ENCODE assay signal across 1 cellular context in genomic region chr1:24567792-24568388, GRCh38.
TF ChIP-seq lines count a peak whose summit lies in the region.

No MANE protein-coding gene starts in this region.

TF ChIP-seq in HepG2, 621 proteins besides CTCF, POLR2A, EP300 and RAD21 (continued from another document and continues in another):
- TF ChIP-seq REST (IDR thresholded peaks at IDR 0.05; ENCODE audit: borderline replicate concordance in 1 of 2, low read depth in 1 of 2, low read length in 2 of 2) (peak in 1 of 2 experiments; percentile 68; a peak in 1 of 4 replicates), SMAD9 (CRISPR knock-in tag; IDR thresholded peaks at IDR 0.05) (no peak), FOXK1 (CRISPR knock-in tag; IDR thresholded peaks at IDR 0.05; ENCODE audit: borderline replicate concordance, low read depth) (peak; percentile 79), CHD4 (IDR thresholded peaks at IDR 0.05; ENCODE audit: borderline replicate concordance, low read length) (0 out of 2 replicates have a peak, but pooled peaks have one; percentile 12), POLR2AphosphoS5 (IDR thresholded peaks at IDR 0.05; ENCODE audit: low read depth, low read length) (no peak; the same call in 1 of the 2 replicates), TFAP4 (IDR thresholded peaks at IDR 0.05; ENCODE audit: borderline replicate concordance, low read depth) (peak; percentile 43; the same call in 1 of the 2 replicates), ZNF292 (CRISPR knock-in tag; IDR thresholded peaks at IDR 0.05; ENCODE audit: borderline replicate concordance, low read depth) (peak; percentile 92), PHF5A (CRISPR knock-in tag; IDR thresholded peaks at IDR 0.05; ENCODE audit: low read depth, unreplicated experiment) (no peak), ZFP41 (CRISPR knock-in tag; IDR thresholded peaks at IDR 0.05; ENCODE audit: borderline replicate concordance) (no peak), ZNF138 (CRISPR knock-in tag; IDR thresholded peaks at IDR 0.05; ENCODE audit: low read depth) (no peak), PLRG1 (conservative IDR thresholded peaks at IDR 0.05) (no peak), THAP9 (CRISPR knock-in tag; IDR thresholded peaks at IDR 0.05; ENCODE audit: borderline replicate concordance) (peak; percentile 71; the same call in 1 of the 2 replicates), RORA (CRISPR knock-in tag; IDR thresholded peaks at IDR 0.05) (no peak), GPN1 (CRISPR knock-in tag; IDR thresholded peaks at IDR 0.05; ENCODE audit: borderline replicate concordance) (no peak), CREB3 (CRISPR knock-in tag; IDR thresholded peaks at IDR 0.05) (no peak), CCAR2 (optimal IDR thresholded peaks at IDR 0.05; ENCODE audit: low read depth, low read length) (no peak), IRF9 (CRISPR knock-in tag; IDR thresholded peaks at IDR 0.05; ENCODE audit: borderline replicate concordance) (no peak), ZNF274 (CRISPR knock-in tag; IDR thresholded peaks at IDR 0.05) (peak; percentile 80; the same call in 1 of the 2 replicates), ZNF260 (CRISPR knock-in tag; IDR thresholded peaks at IDR 0.05; ENCODE audit: borderline replicate concordance, low read depth) (no peak), SPEN (CRISPR knock-in tag; IDR thresholded peaks at IDR 0.05; ENCODE audit: low read depth) (peak; percentile 54), KDM3A (CRISPR knock-in tag; IDR thresholded peaks at IDR 0.05; ENCODE audit: low read depth) (peak; percentile 63; the same call in 1 of the 2 replicates), ZNF766 (CRISPR knock-in tag; IDR thresholded peaks at IDR 0.05; ENCODE audit: borderline replicate concordance) (peak; percentile 24; the same call in 1 of the 2 replicates), NONO (IDR thresholded peaks at IDR 0.05) (no peak), NONO (CRISPR knock-in tag; conservative IDR thresholded peaks at IDR 0.05) (peak; percentile 56; the same call in 1 of the 2 replicates), NFE2 (CRISPR knock-in tag; IDR thresholded peaks at IDR 0.05) (no peak), ARNTL (CRISPR knock-in tag; IDR thresholded peaks at IDR 0.05) (peak; percentile 80), KAT2B (IDR thresholded peaks at IDR 0.05; ENCODE audit: borderline replicate concordance, low read depth, low read length) (no peak), HOXD1 (CRISPR knock-in tag; IDR thresholded peaks at IDR 0.05) (peak; percentile 74; the same call in 1 of the 2 replicates), FOXC1 (CRISPR knock-in tag; IDR thresholded peaks at IDR 0.05; ENCODE audit: borderline replicate concordance) (peak; percentile 46; the same call in 1 of the 2 replicates), HOXA9 (CRISPR knock-in tag; IDR thresholded peaks at IDR 0.05; ENCODE audit: borderline replicate concordance) (no peak), ZNF777 (CRISPR knock-in tag; IDR thresholded peaks at IDR 0.05) (no peak), ZBTB44 (CRISPR knock-in tag; IDR thresholded peaks at IDR 0.05) (no peak), NCOA1 (CRISPR knock-in tag; IDR thresholded peaks at IDR 0.05) (no peak), ARID5B (CRISPR knock-in tag; IDR thresholded peaks at IDR 0.05) (peak; percentile 95), ZNF770 (CRISPR knock-in tag; IDR thresholded peaks at IDR 0.05) (peak; percentile 94), CCDC6 (CRISPR knock-in tag; IDR thresholded peaks at IDR 0.05) (peak; percentile 66; the same call in 1 of the 2 replicates), E2F5 (CRISPR knock-in tag; conservative IDR thresholded peaks at IDR 0.05) (no peak), SOX6 (IDR thresholded peaks at IDR 0.05) (no peak), SOX6 (CRISPR knock-in tag; IDR thresholded peaks at IDR 0.05) (peak; percentile 90), KDM4B (CRISPR knock-in tag; IDR thresholded peaks at IDR 0.05) (peak; percentile 65; the same call in 1 of the 2 replicates), PATZ1 (CRISPR knock-in tag; IDR thresholded peaks at IDR 0.05) (peak; percentile 67)
